1 cellular context compared by ENCODE assay signal in genomic region chr6:31399589-31400466, GRCh38.
TF ChIP-seq lines count a peak whose summit lies in the region.

No MANE protein-coding gene starts in this region.

TF ChIP-seq in SK-N-SH, 30 proteins besides CTCF, POLR2A, EP300 and RAD21 (continued from another document):
- no peak for TF ChIP-seq IRF3 (IDR thresholded peaks at IDR 0.05; ENCODE audit: low read depth, low read length)
- TF ChIP-seq TCF12 (IDR thresholded peaks at IDR 0.05), result peak; percentile 15; the same call in 1 of the 2 replicates
- TF ChIP-seq NRF1 (IDR thresholded peaks at IDR 0.05; ENCODE audit: low read depth, low read length), result no peak
- TF ChIP-seq EZH2phosphoT487 (IDR thresholded peaks at IDR 0.05; ENCODE audit: borderline replicate concordance, low read depth), result no peak
- no peak for TF ChIP-seq RXRA (IDR thresholded peaks at IDR 0.05; ENCODE audit: borderline replicate concordance, low read depth)
- peak; percentile 66 for TF ChIP-seq SMC3 (IDR thresholded peaks at IDR 0.05; ENCODE audit: low read depth, low read length)
- TF ChIP-seq ELF1 (IDR thresholded peaks at IDR 0.05), result peak; percentile 68
- TF ChIP-seq POLR2AphosphoS5 (IDR thresholded peaks at IDR 0.05; ENCODE audit: low read depth, low read length), result peak; percentile 63; the same call in 1 of the 2 replicates
- TF ChIP-seq SIN3A (IDR thresholded peaks at IDR 0.05; ENCODE audit: borderline replicate concordance, low read depth, low read length), result no peak; the same call in 1 of the 2 replicates
- TF ChIP-seq ZBTB33 (IDR thresholded peaks at IDR 0.05; ENCODE audit: borderline replicate concordance, low read depth), result 0 out of 2 replicates have a peak, but pooled peaks have one; percentile 14
- 0 out of 2 replicates have a peak, but pooled peaks have one; percentile 7 for TF ChIP-seq TEAD4 (IDR thresholded peaks at IDR 0.05; ENCODE audit: borderline replicate concordance, insufficient read depth)
- no peak for TF ChIP-seq REST (IDR thresholded peaks at IDR 0.05; ENCODE audit: low read depth, low read length)
- peak; percentile 22; the same call in 1 of the 2 replicates for TF ChIP-seq MAX (IDR thresholded peaks at IDR 0.05; ENCODE audit: low read depth)
- TF ChIP-seq MEF2A (IDR thresholded peaks at IDR 0.05; ENCODE audit: borderline replicate concordance, low read depth), result no peak
- no peak for TF ChIP-seq RCOR1 (IDR thresholded peaks at IDR 0.05; ENCODE audit: low read length)
- TF ChIP-seq USF2 (IDR thresholded peaks at IDR 0.05; ENCODE audit: borderline replicate concordance, low read depth, low read length), result no peak
- no peak; the same call in 1 of the 2 replicates for TF ChIP-seq MXI1 (IDR thresholded peaks at IDR 0.05; ENCODE audit: low read depth, low read length)
- no peak for TF ChIP-seq FOXJ3 (CRISPR knock-in tag; IDR thresholded peaks at IDR 0.05)
- no peak for TF ChIP-seq FOXM1 (IDR thresholded peaks at IDR 0.05; ENCODE audit: low read depth)
- TF ChIP-seq JUND (IDR thresholded peaks at IDR 0.05), result no peak
